8 cellular contexts compared by ENCODE assay signal in the genomic region with DNA sequence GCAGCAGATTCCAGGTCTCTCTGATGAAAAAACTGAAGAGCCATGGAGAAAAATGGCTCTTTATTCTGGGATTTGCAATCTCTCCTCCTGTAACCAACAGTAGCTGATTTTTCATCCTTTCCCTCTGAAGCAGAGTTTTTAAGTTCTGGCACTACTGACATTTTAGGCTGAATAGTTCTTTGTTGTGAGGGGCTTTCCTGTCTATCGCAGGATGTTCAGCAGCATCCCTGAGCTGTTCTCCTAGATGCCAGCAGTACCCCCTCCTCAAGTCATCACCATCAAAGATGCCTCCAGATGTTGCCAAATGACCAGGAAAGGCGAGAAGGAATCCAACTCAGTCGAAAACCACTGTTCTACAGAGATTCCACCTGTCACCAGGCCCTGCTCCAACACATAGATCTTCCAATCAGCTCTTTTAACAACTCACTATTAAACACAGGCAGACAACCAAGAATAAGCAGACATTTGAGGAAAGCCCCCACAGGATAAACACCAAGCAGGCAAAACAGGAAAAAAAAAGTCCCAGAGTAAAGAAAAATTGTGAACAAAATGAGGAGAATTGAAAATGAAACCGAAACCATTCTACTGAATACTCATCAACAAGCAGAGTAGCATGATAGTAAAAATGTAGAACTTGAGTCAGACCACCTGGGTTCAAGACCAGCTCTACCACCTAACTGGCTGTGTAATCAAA.
A peak's percentile ranks its signal among the peaks of the same experiment; 100 is the strongest.
DNase-seq lines count a peak whose midpoint lies in the region; ATAC-seq lines count a peak whose summit lies in the region.

No MANE protein-coding gene starts in this region.

- H3K18ac ChIP-seq in mesenchymal stem cell (ENCODE audit: low read depth in 1 of 2, low read length in 2 of 2) = no peak overlapping the region

- peak overlapping the region; percentile 39 for H2AFZ ChIP-seq in mesenchymal stem cell (ENCODE audit: low read depth, low read length)

- no peak overlapping the region for H2BK15ac ChIP-seq in mesenchymal stem cell (ENCODE audit: low read depth, poor library complexity, severe bottlenecking)

- H3K4me1 ChIP-seq in mesenchymal stem cell (ENCODE audit: control insufficient read depth, insufficient read depth, low read depth, low read length) = peaks cover 5% of the 10 kb centered on the region

- H2BK12ac ChIP-seq in mesenchymal stem cell (ENCODE audit: low read length in 2 of 2) = no peak overlapping the region

- H3K9me3 ChIP-seq in mesenchymal stem cell (ENCODE audit: control insufficient read depth, low read length) = no peaks in the 10 kb centered on the region

- peak overlapping the region; percentile 20 for H3K27ac ChIP-seq in mesenchymal stem cell (ENCODE audit: low read length, poor library complexity, severe bottlenecking)

- 92% methylated on average over 3 of the region's 4 CpGs for WGBS in mesenchymal stem cell

- no peak overlapping the region for H3K14ac ChIP-seq in mesenchymal stem cell (ENCODE audit: low read length in 2 of 2)

- peak overlapping the region; percentile 69 for H3K4me3 Mint-ChIP-seq in activated naive CD4-positive, alpha-beta T cell treated with anti-CD3 and anti-CD28 coated beads, Interleukin-2, amount 10 ng/mL, durations not matched to agents 7 days and 5 days

- H2AK5ac ChIP-seq in mesenchymal stem cell (ENCODE audit: low read length, severe bottlenecking) = peak overlapping the region; percentile 40

- CTCF ChIA-PET in activated naive CD4-positive, alpha-beta T cell treated with anti-CD3 and anti-CD28 coated beads, Interleukin-2, amount 10 ng/mL, durations not matched to agents 7 days and 5 days (lab: Charles Lee) = interaction anchor here (0.6 to 1.8 kb wide), 8 partner anchors 17 to 674 kb away, joined by 3 to 9 read pairs (median 3); partner anchors contain the start of gene RAB18

- peak overlapping the region; percentile 19 for H4K8ac ChIP-seq in mesenchymal stem cell (ENCODE audit: low read length)

- DNase-seq in NOMO-1 treated with DMSO at 0.1 percent for 48 hours (lab: John Stamatoyannopoulos, UW; ENCODE audit: unreplicated experiment) (peak; percentile 16), NOMO-1 treated with dmso at 0.1 percent for 144 hours (lab: John Stamatoyannopoulos, UW; ENCODE audit: unreplicated experiment) (no peak), mesenchymal stem cell (peak; percentile 50), NCI-H526 treated with DMSO at 0.1 percent for 48 hours (lab: John Stamatoyannopoulos, UW) (no peak), NCI-H524 (lab: John Stamatoyannopoulos, UW) (no peak), mesenteric fat pad (ENCODE audit: low spot score) (no peak)
- DNase-seq in activated naive CD4-positive, alpha-beta T cell treated with anti-CD3 and anti-CD28 coated beads, Interleukin-2, amount 10 ng/mL, durations not matched to agents 7 days and 5 days = peak; percentile 26

- peak overlapping the region; percentile 52 for H3K9ac ChIP-seq in mesenchymal stem cell (ENCODE audit: low read length)

- H3K4me2 ChIP-seq in mesenchymal stem cell (ENCODE audit: low read length, poor library complexity, severe bottlenecking) = no peak overlapping the region

- peak overlapping the region; percentile 88 for H3K27ac Mint-ChIP-seq in activated naive CD4-positive, alpha-beta T cell treated with anti-CD3 and anti-CD28 coated beads, Interleukin-2, amount 10 ng/mL, durations not matched to agents 7 days and 5 days

- peak overlapping the region in 1 of 2 experiments; percentile 32 for H3K4me3 ChIP-seq in mesenchymal stem cell (ENCODE audit: insufficient read depth in 1 of 2, low read depth in 1 of 2, low read length in 2 of 2)

- H3K36me3 Mint-ChIP-seq in activated naive CD4-positive, alpha-beta T cell treated with anti-CD3 and anti-CD28 coated beads, Interleukin-2, amount 10 ng/mL, durations not matched to agents 7 days and 5 days = peaks cover 1% of the 10 kb centered on the region

- H2BK5ac ChIP-seq in mesenchymal stem cell (ENCODE audit: low read depth, low read length, poor library complexity, severe bottlenecking) = no peak overlapping the region

- no peaks in the 10 kb centered on the region for H3K36me3 ChIP-seq in mesenchymal stem cell (ENCODE audit: control insufficient read depth in 1 of 2, insufficient read depth in 2 of 2, low read depth in 1 of 2, low read length in 2 of 2)

- H3K9me3 Mint-ChIP-seq in activated naive CD4-positive, alpha-beta T cell treated with anti-CD3 and anti-CD28 coated beads, Interleukin-2, amount 10 ng/mL, durations not matched to agents 7 days and 5 days = no peaks in the 10 kb centered on the region

- peaks cover 11% of the 10 kb centered on the region for H3K79me1 ChIP-seq in mesenchymal stem cell (replicated peaks; ENCODE audit: low read length, poor library complexity, severe bottlenecking)

- H3K27me3 Mint-ChIP-seq in activated naive CD4-positive, alpha-beta T cell treated with anti-CD3 and anti-CD28 coated beads, Interleukin-2, amount 10 ng/mL, durations not matched to agents 7 days and 5 days = no peaks in the 10 kb centered on the region

- H3K23ac ChIP-seq in mesenchymal stem cell (ENCODE audit: low read length in 2 of 2) = no peak overlapping the region

- no peak overlapping the region for H4K91ac ChIP-seq in mesenchymal stem cell (ENCODE audit: low read length)

- peak; percentile 59 for ATAC-seq in HG03175 (IDR thresholded peaks at IDR 0.05; ENCODE audit: unreplicated experiment)

- H3K4me1 Mint-ChIP-seq in activated naive CD4-positive, alpha-beta T cell treated with anti-CD3 and anti-CD28 coated beads, Interleukin-2, amount 10 ng/mL, durations not matched to agents 7 days and 5 days = peaks cover 26% of the 10 kb centered on the region

- H2BK120ac ChIP-seq in mesenchymal stem cell (ENCODE audit: low read depth, low read length) = no peak overlapping the region

- peak overlapping the region in 1 of 2 experiments; percentile 69 for H3K4ac ChIP-seq in mesenchymal stem cell (ENCODE audit: low read depth in 1 of 2, low read length in 2 of 2)

- H3K27me3 ChIP-seq in mesenchymal stem cell (ENCODE audit: control insufficient read depth in 1 of 2, insufficient read depth in 1 of 2, low read length in 2 of 2) = no peaks in the 10 kb centered on the region

Comparison
In these comparisons a context has a peak if more than half of its experiments do, and no peak if none do; other contexts are left out.
1. DNase-seq: peak in NOMO-1 treated with DMSO at 0.1 percent for 48 hours (single experiment), activated naive CD4-positive, alpha-beta T cell treated with anti-CD3 and anti-CD28 coated beads, Interleukin-2, amount 10 ng/mL, durations not matched to agents 7 days and 5 days (single experiment) and mesenchymal stem cell (single experiment); none in NOMO-1 treated with dmso at 0.1 percent for 144 hours (single experiment), NCI-H526 treated with DMSO at 0.1 percent for 48 hours (single experiment), NCI-H524 (0 of 2) and mesenteric fat pad (single experiment).